In the genomic region with DNA sequence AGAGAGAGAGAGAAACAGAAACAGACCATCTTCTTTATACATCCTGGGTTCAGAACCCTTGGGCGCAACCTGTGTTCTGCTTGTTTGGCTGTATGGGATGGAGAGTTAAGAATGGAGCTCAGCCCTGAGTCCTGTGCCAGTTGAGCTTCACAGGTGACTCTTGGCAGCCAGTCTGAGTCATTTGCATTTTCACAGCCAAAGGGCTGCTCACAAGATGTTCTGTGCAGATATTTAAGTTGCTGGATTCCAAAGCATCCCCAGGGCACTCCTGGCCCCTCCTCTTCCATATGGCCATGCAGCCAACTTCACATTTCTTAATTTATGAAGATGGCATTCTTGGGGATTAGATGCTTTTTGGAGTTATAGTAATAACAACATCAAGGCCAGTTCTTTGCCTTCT, we compare ENCODE assay signal across 21 cellular contexts.
DNase-seq lines count a peak whose midpoint lies in the region; ATAC-seq and TF ChIP-seq lines count a peak whose summit lies in the region.
"Had no signal": no experiment of that assay in that cellular context is flagged by ENCODE, and none has a peak within 500 bp of the region (broad histone marks: within the 10 kb centered on the region; RNA-seq: fewer than 3 reads in every experiment).

No MANE protein-coding gene starts in this region.

- intact Hi-C loops in breast epithelium (cut with DNase I; ENCODE audit: low total_unique reads) = no loop called here

- H3K27ac ChIP-seq in breast epithelium = no peak overlapping the region

- DNase-seq in T47D (ENCODE audit: low read depth in 1 of 2, low spot score in 1 of 2) (peak; percentile 54 to 82), breast epithelium (ENCODE audit: low spot score in 2 of 2) (no peak), NCI-H69 (lab: John Stamatoyannopoulos, UW) (peak; percentile 43), glutamatergic neuron (no peak), T-helper 2 cell (no peak)
- DNase-seq in activated T-cell treated with anti-CD3 and anti-CD28 coated beads, Interleukin-2, amount 50 U/mL, for 4 hours = no peak
- no peak for DNase-seq in activated CD4-positive, alpha-beta T cell treated with anti-CD3 and anti-CD28 coated beads, Interleukin-2, amount 50 U/mL, for 4 hours
- DNase-seq: AML-193, COR-L47, DMS79, GDM1, H7, Kasumi-1, NCI-H1105, NCI-H1694 treated with DMSO at 0.1 percent for 48 hours, NCI-H2107, NCI-H345, OCI-M1 had no signal

- no peak for TF ChIP-seq POLR2A in breast epithelium (IDR thresholded peaks at IDR 0.05)

- H3K9me3 ChIP-seq in breast epithelium = no peaks in the 10 kb centered on the region

- in situ Hi-C loops in T47D (cut with HindIII; ENCODE audit: low pct_unique_long_range_greater_than_20kb, low sequenced_read_pairs) = no loop called here

- peak overlapping the region; percentile 8 for H3K4me3 Mint-ChIP-seq in glutamatergic neuron (ENCODE audit: unreplicated experiment)
- no peak overlapping the region for H3K4me3 Mint-ChIP-seq in activated T-cell treated with anti-CD3 and anti-CD28 coated beads, Interleukin-2, amount 50 U/mL, for 4 hours
- H3K4me3 Mint-ChIP-seq: CD14-positive monocyte, IgD-negative memory B cell had no signal

- TF ChIP-seq CTCF in breast epithelium (IDR thresholded peaks at IDR 0.05) (no peak), glutamatergic neuron (IDR thresholded peaks at IDR 0.05; ENCODE audit: partially characterized antibody, unreplicated experiment) (no peak)

- H3K27me3 Mint-ChIP-seq in glutamatergic neuron (ENCODE audit: unreplicated experiment) = peaks cover 4% of the 10 kb centered on the region
- H3K27me3 Mint-ChIP-seq in activated T-cell treated with anti-CD3 and anti-CD28 coated beads, Interleukin-2, amount 50 U/mL, for 4 hours (ENCODE audit: low read depth) = peaks cover 14% of the 10 kb centered on the region

- H3K36me3 ChIP-seq in breast epithelium = no peaks in the 10 kb centered on the region

- peaks cover 15% of the 10 kb centered on the region for H3K4me1 Mint-ChIP-seq in glutamatergic neuron (ENCODE audit: low read depth, unreplicated experiment)
- H3K4me1 Mint-ChIP-seq in activated T-cell treated with anti-CD3 and anti-CD28 coated beads, Interleukin-2, amount 50 U/mL, for 4 hours (ENCODE audit: low read depth) = no peaks in the 10 kb centered on the region
- H3K4me1 Mint-ChIP-seq: CD14-positive monocyte, IgD-negative memory B cell had no signal

- ATAC-seq in activated T-cell treated with anti-CD3 and anti-CD28 coated beads, Interleukin-2, amount 50 U/mL, for 4 hours = no peak
- ATAC-seq: GM12878 had no signal

- no peaks in the 10 kb centered on the region for H3K27me3 ChIP-seq in breast epithelium

- no peak overlapping the region for H3K4me3 ChIP-seq in breast epithelium
- H3K4me3 ChIP-seq: GM12878 had no signal

- H3K4me1 ChIP-seq in breast epithelium = no peaks in the 10 kb centered on the region

- peaks cover 11% of the 10 kb centered on the region for H3K9me3 Mint-ChIP-seq in glutamatergic neuron (ENCODE audit: unreplicated experiment)
- H3K9me3 Mint-ChIP-seq in activated T-cell treated with anti-CD3 and anti-CD28 coated beads, Interleukin-2, amount 50 U/mL, for 4 hours = peaks cover 5% of the 10 kb centered on the region

- H3K27ac Mint-ChIP-seq in glutamatergic neuron (ENCODE audit: unreplicated experiment) = no peak overlapping the region
- H3K27ac Mint-ChIP-seq: CD14-positive monocyte, IgD-negative memory B cell had no signal

- H3K36me3 Mint-ChIP-seq in glutamatergic neuron (ENCODE audit: unreplicated experiment) = peaks cover 5% of the 10 kb centered on the region
- H3K36me3 Mint-ChIP-seq in activated T-cell treated with anti-CD3 and anti-CD28 coated beads, Interleukin-2, amount 50 U/mL, for 4 hours (ENCODE audit: insufficient read depth) = no peaks in the 10 kb centered on the region
- H3K36me3 Mint-ChIP-seq: CD14-positive monocyte, IgD-negative memory B cell had no signal

Comparison
In these comparisons a context has a peak if more than half of its experiments do, and no peak if none do; other contexts are left out.
1. DNase-seq: peak in T47D (2 of 2) and NCI-H69 (single experiment); none in breast epithelium (0 of 2), glutamatergic neuron (single experiment), activated T-cell treated with anti-CD3 and anti-CD28 coated beads, Interleukin-2, amount 50 U/mL, for 4 hours (single experiment), activated CD4-positive, alpha-beta T cell treated with anti-CD3 and anti-CD28 coated beads, Interleukin-2, amount 50 U/mL, for 4 hours (0 of 2) and T-helper 2 cell (0 of 5).